Comparison of ENCODE assay signal across 8 cellular contexts in the genomic region with DNA sequence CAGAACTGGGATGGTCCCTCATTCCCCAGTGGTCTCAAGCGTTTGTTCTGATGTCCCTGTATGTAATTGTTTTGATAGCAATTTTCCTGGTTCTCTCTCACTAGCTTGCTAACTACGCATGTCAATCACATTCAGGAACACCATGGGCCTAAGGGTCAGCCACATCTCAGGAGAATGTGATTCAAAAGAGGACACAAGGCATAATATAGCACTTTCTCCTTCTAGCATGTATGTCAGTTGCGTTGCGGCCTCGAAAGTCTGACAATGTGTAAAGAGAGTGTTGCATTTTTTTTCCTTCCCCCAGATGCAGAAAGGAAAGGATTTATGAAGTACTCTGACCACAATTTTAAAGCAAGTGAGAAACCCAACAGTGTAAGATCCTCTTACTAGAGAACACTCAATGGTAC. TPM values are rescaled to one million over a fixed set of nuclear protein-coding genes. Genes with fewer than 3 reads are reported as not detected.
DNase-seq lines count a peak whose midpoint lies in the region; ATAC-seq and TF ChIP-seq lines count a peak whose summit lies in the region.

No MANE protein-coding gene starts in this region.

- intact Hi-C loops in activated CD4-positive, alpha-beta T cell treated with anti-CD3 and anti-CD28 coated beads for 36 hours (cut with DNase I, micrococcal nuclease), result loop anchor here in 1 of 2 experiments (5.0 to 10.0 kb wide), 3 partner anchors 246 to 642 kb away; a partner anchor contains a TSS
- intact Hi-C loops in esophagus muscularis mucosa (cut with DNase I) (loop anchor here (5.0 kb wide), 1 partner anchor 154 kb away; a partner anchor contains a TSS), psoas muscle (cut with DNase I) (loop anchor here in 1 of 2 donors (5.0 kb wide), 1 partner anchor 54 kb away; no protein-coding TSS in a partner anchor)

- H3K4me1 Mint-ChIP-seq in activated CD4-positive, alpha-beta T cell treated with anti-CD3 and anti-CD28 coated beads for 36 hours, result peaks cover 20% of the 10 kb centered on the region
- peaks cover 18% of the 10 kb centered on the region for H3K4me1 Mint-ChIP-seq in T-helper 1 cell treated with Interleukin-12 subunit alpha and Interleukin-12 subunit beta and Interleukin-4 antibody, amounts not matched to agents 30 μg/mL and 1 μg/mL, for 36 hours (ENCODE audit: low read depth)

- 40% methylated on average over 5 of the region's 5 CpGs for WGBS in esophagus muscularis mucosa
- WGBS in psoas muscle, 3 donors, result 36 to 40% (median 40%) methylated on average over 5 of the region's 5 CpGs

- peak overlapping the region; percentile 79 for H3K27ac Mint-ChIP-seq in activated CD4-positive, alpha-beta T cell treated with anti-CD3 and anti-CD28 coated beads for 36 hours
- H3K27ac Mint-ChIP-seq in T-helper 1 cell treated with Interleukin-12 subunit alpha and Interleukin-12 subunit beta and Interleukin-4 antibody, amounts not matched to agents 30 μg/mL and 1 μg/mL, for 36 hours, result peak overlapping the region; percentile 71

- H3K27me3 Mint-ChIP-seq in activated CD4-positive, alpha-beta T cell treated with anti-CD3 and anti-CD28 coated beads for 36 hours, result no peaks in the 10 kb centered on the region
- peaks cover 4% of the 10 kb centered on the region for H3K27me3 Mint-ChIP-seq in T-helper 1 cell treated with Interleukin-12 subunit alpha and Interleukin-12 subunit beta and Interleukin-4 antibody, amounts not matched to agents 30 μg/mL and 1 μg/mL, for 36 hours (ENCODE audit: low read depth)

- DNase-seq in activated CD4-positive, alpha-beta T cell treated with anti-CD3 and anti-CD28 coated beads for 36 hours, result peak; percentile 11
- no peak for DNase-seq in activated CD4-positive, alpha-beta T cell treated with anti-CD3 and anti-CD28 coated beads for 1 hour
- DNase-seq in esophagus muscularis mucosa (ENCODE audit: extremely low spot score) (no peak), psoas muscle (no peak), NCI-H128 (lab: John Stamatoyannopoulos, UW; ENCODE audit: unreplicated experiment) (no peak)

- POLR2A ChIA-PET in activated CD4-positive, alpha-beta T cell treated with anti-CD3 and anti-CD28 coated beads for 36 hours (lab: Charles Lee), result interaction anchor here (2.0 kb wide), 1 partner anchor 31 kb away, joined by 6 read pairs; no protein-coding TSS in a partner anchor

- H3K4me3 ChIP-seq in esophagus muscularis mucosa, result peak overlapping the region; percentile 68 to 81 (median 74)
- H3K4me3 ChIP-seq in psoas muscle, result peak overlapping the region; percentile 84

- TF ChIP-seq EP300 in esophagus muscularis mucosa (IDR thresholded peaks at IDR 0.05), result no peak

- H3K9me3 Mint-ChIP-seq in activated CD4-positive, alpha-beta T cell treated with anti-CD3 and anti-CD28 coated beads for 36 hours (ENCODE audit: low read depth), result no peaks in the 10 kb centered on the region
- H3K9me3 Mint-ChIP-seq in T-helper 1 cell treated with Interleukin-12 subunit alpha and Interleukin-12 subunit beta and Interleukin-4 antibody, amounts not matched to agents 30 μg/mL and 1 μg/mL, for 36 hours, result no peaks in the 10 kb centered on the region

- peak; percentile 6 for ATAC-seq in activated CD4-positive, alpha-beta T cell treated with anti-CD3 and anti-CD28 coated beads for 36 hours
- ATAC-seq in psoas muscle, result no peak
- ATAC-seq in GM18873 (IDR thresholded peaks at IDR 0.05; ENCODE audit: low FRiP score, unreplicated experiment), result no peak
- ATAC-seq in GM19395 (IDR thresholded peaks at IDR 0.05; ENCODE audit: unreplicated experiment), result no peak

- H3K27ac ChIP-seq in esophagus muscularis mucosa (replicated peaks in 1 of 4) (peak overlapping the region; percentile 94 to 99 (median 96)), psoas muscle (peak overlapping the region; percentile 98)

- TF ChIP-seq POLR2A in esophagus muscularis mucosa (IDR thresholded peaks at IDR 0.05; ENCODE audit: low read depth), result no peak

- H3K36me3 ChIP-seq in esophagus muscularis mucosa, result peaks cover 0 to 4% (median 0%) of the 10 kb centered on the region in 4 donors
- no peaks in the 10 kb centered on the region for H3K36me3 ChIP-seq in psoas muscle (ENCODE audit: insufficient read depth in 1 of 2, low read depth in 1 of 2)

- H3K27me3 ChIP-seq in esophagus muscularis mucosa (no peaks in the 10 kb centered on the region), psoas muscle (ENCODE audit: insufficient read depth in 3 of 3, low read length in 2 of 3) (no peaks in the 10 kb centered on the region)

- CTCF ChIA-PET in activated CD4-positive, alpha-beta T cell treated with anti-CD3 and anti-CD28 coated beads for 36 hours (lab: Charles Lee), result interaction anchor here (1.0 kb wide), 1 partner anchor 31 kb away, joined by 5 read pairs; a partner anchor contains a TSS

- peak overlapping the region; percentile 71 for H3K4me3 Mint-ChIP-seq in activated CD4-positive, alpha-beta T cell treated with anti-CD3 and anti-CD28 coated beads for 36 hours
- peak overlapping the region; percentile 77 for H3K4me3 Mint-ChIP-seq in T-helper 1 cell treated with Interleukin-12 subunit alpha and Interleukin-12 subunit beta and Interleukin-4 antibody, amounts not matched to agents 30 μg/mL and 1 μg/mL, for 36 hours

- H3K36me3 Mint-ChIP-seq in activated CD4-positive, alpha-beta T cell treated with anti-CD3 and anti-CD28 coated beads for 36 hours (ENCODE audit: low read depth), result no peaks in the 10 kb centered on the region
- H3K36me3 Mint-ChIP-seq in T-helper 1 cell treated with Interleukin-12 subunit alpha and Interleukin-12 subunit beta and Interleukin-4 antibody, amounts not matched to agents 30 μg/mL and 1 μg/mL, for 36 hours (ENCODE audit: low read depth), result no peaks in the 10 kb centered on the region

- H3K4me1 ChIP-seq in esophagus muscularis mucosa (peaks cover 21 to 25% (median 22%) of the 10 kb centered on the region in 4 donors), psoas muscle (peaks cover 16% of the 10 kb centered on the region)

- no peak for TF ChIP-seq CTCF in esophagus muscularis mucosa (IDR thresholded peaks at IDR 0.05)
- no peak for TF ChIP-seq CTCF in psoas muscle (IDR thresholded peaks at IDR 0.05)

- H3K9me3 ChIP-seq in esophagus muscularis mucosa (no peaks in the 10 kb centered on the region), psoas muscle (no peaks in the 10 kb centered on the region)

RNA-seq across cellular contexts. Expression of a gene that starts 32.0 kb away (rescaled TPM):
- total RNA-seq in activated CD4-positive, alpha-beta T cell treated with anti-CD3 and anti-CD28 coated beads for 36 hours, result 10 to 100 TPM; 61.1 to 74.9 TPM
- total RNA-seq in esophagus muscularis mucosa, result 100 to 1,000 TPM; 108 to 177 (median 148) TPM
- total RNA-seq in psoas muscle, result 10 to 100 TPM; 30.5 to 53.1 (median 44.8) TPM
- 10 to 100 TPM; 10.5 to 20.0 (median 10.7) TPM for polyA plus RNA-seq in psoas muscle
